In genomic region chr9:2727966-2728613, GRCh38 we compare ENCODE assay signal across 10 cellular contexts. TPM values are rescaled to one million over a fixed set of nuclear protein-coding genes. Genes with fewer than 3 reads are reported as not detected.
A peak's percentile ranks its signal among the peaks of the same experiment; 100 is the strongest.
DNase-seq lines count a peak whose midpoint lies in the region; ATAC-seq and TF ChIP-seq lines count a peak whose summit lies in the region.
"Had no signal": no experiment of that assay in that cellular context is flagged by ENCODE, and none has a peak within 500 bp of the region (broad histone marks: within the 10 kb centered on the region; RNA-seq: fewer than 3 reads in every experiment).

No MANE protein-coding gene starts in this region.

- intact Hi-C loops in mucosa of descending colon (cut with DNase I, micrococcal nuclease) = no loop called here
- intact Hi-C loops in CD8-positive, alpha-beta T cell (cut with DNase I, micrococcal nuclease) = loop anchor here in 1 of 2 experiments (10.0 kb wide), 1 partner anchor 593 kb away; no protein-coding TSS in a partner anchor

- no peak overlapping the region for H3K4me3 Mint-ChIP-seq in endodermal cell
- no peak overlapping the region for H3K4me3 Mint-ChIP-seq in CD8-positive, alpha-beta T cell
- H3K4me3 Mint-ChIP-seq: activated naive CD8-positive, alpha-beta T cell; stimulated activated naive CD8-positive, alpha-beta T cell treated with anti-CD3 and anti-CD28 coated beads, Interleukin-15, Interleukin-2, amounts not matched to agents 100 ng/mL and 50 ng/mL, for 24 hours had no signal

- no peaks in the 10 kb centered on the region for H3K9me3 ChIP-seq in endodermal cell (ENCODE audit: control insufficient read depth, low read length)
- H3K9me3 ChIP-seq in mucosa of descending colon = no peaks in the 10 kb centered on the region
- H3K9me3 ChIP-seq in CD8-positive, alpha-beta T cell (ENCODE audit: low read length) = no peaks in the 10 kb centered on the region

- H3K4me1 ChIP-seq in endodermal cell (ENCODE audit: control insufficient read depth, insufficient read depth, low read length) (peaks cover 12% of the 10 kb centered on the region), mucosa of descending colon (ENCODE audit: low read depth) (peaks cover 3% of the 10 kb centered on the region)
- no peaks in the 10 kb centered on the region for H3K4me1 ChIP-seq in CD8-positive, alpha-beta T cell (ENCODE audit: insufficient read depth, low read length)

- H3K4me3 ChIP-seq in endodermal cell (ENCODE audit: low read length) (no peak overlapping the region), mucosa of descending colon (no peak overlapping the region)
- H3K4me3 ChIP-seq in CD8-positive, alpha-beta T cell (ENCODE audit: low read depth, low read length) = no peak overlapping the region

- no peaks in the 10 kb centered on the region for H3K9me3 Mint-ChIP-seq in endodermal cell
- H3K9me3 Mint-ChIP-seq in CD8-positive, alpha-beta T cell = no peaks in the 10 kb centered on the region
- H3K9me3 Mint-ChIP-seq: stimulated activated naive CD8-positive, alpha-beta T cell treated with anti-CD3 and anti-CD28 coated beads, Interleukin-15, Interleukin-2, amounts not matched to agents 100 ng/mL and 50 ng/mL, for 24 hours had no signal

- POLR2A ChIA-PET in CD8-positive, alpha-beta T cell (lab: Charles Lee) = no interaction called here

- CTCF ChIA-PET in CD8-positive, alpha-beta T cell (lab: Charles Lee) = interaction anchor here (1.2 kb wide), 1 partner anchor 810 kb away, joined by 3 read pairs; no protein-coding TSS in a partner anchor

- peak; percentile 57 for TF ChIP-seq RAD21 in Ishikawa (IDR thresholded peaks at IDR 0.05; ENCODE audit: low read depth)

- H3K36me3 Mint-ChIP-seq in endodermal cell (ENCODE audit: low read depth) = peaks cover 5% of the 10 kb centered on the region
- H3K36me3 Mint-ChIP-seq in CD8-positive, alpha-beta T cell = no peaks in the 10 kb centered on the region

- peaks cover 44% of the 10 kb centered on the region for H3K4me1 Mint-ChIP-seq in endodermal cell
- no peaks in the 10 kb centered on the region for H3K4me1 Mint-ChIP-seq in CD8-positive, alpha-beta T cell (ENCODE audit: low read depth)

- H3K27ac ChIP-seq in endodermal cell (ENCODE audit: low read depth, low read length) = no peak overlapping the region
- H3K27ac ChIP-seq in CD8-positive, alpha-beta T cell (ENCODE audit: low read depth, low read length) = no peak overlapping the region

- TF ChIP-seq CTCF in GM10266 (IDR thresholded peaks at IDR 0.05; ENCODE audit: control insufficient read depth, insufficient read depth, low read depth, missing control alignments) (peak; percentile 76), endodermal cell (conservative IDR thresholded peaks at IDR 0.05) (peak; percentile 78), mucosa of descending colon (IDR thresholded peaks at IDR 0.05) (peak; percentile 23)
- TF ChIP-seq CTCF in CD8-positive, alpha-beta T cell (IDR thresholded peaks at IDR 0.05) = no peak

- H3K27ac Mint-ChIP-seq in endodermal cell = peak overlapping the region; percentile 46
- H3K27ac Mint-ChIP-seq in CD8-positive, alpha-beta T cell = no peak overlapping the region
- H3K27ac Mint-ChIP-seq: activated naive CD8-positive, alpha-beta T cell; stimulated activated naive CD8-positive, alpha-beta T cell treated with anti-CD3 and anti-CD28 coated beads, Interleukin-15, Interleukin-2, amounts not matched to agents 100 ng/mL and 50 ng/mL, for 24 hours had no signal

- DNase-seq in GM10266 (ENCODE audit: extremely low spot score) (peak; percentile 27), OCI-M1 (lab: John Stamatoyannopoulos, UW) (peak; percentile 87), endodermal cell (peak; percentile 67), mucosa of descending colon (peak in 1 of 3 donors; percentile 65)
- no peak for DNase-seq in CD8-positive, alpha-beta T cell
- no peak for DNase-seq in effector CD8-positive, alpha-beta T cell (lab: John Stamatoyannopoulos, UW)

- no peaks in the 10 kb centered on the region for H3K27me3 Mint-ChIP-seq in endodermal cell (ENCODE audit: insufficient read depth)
- no peaks in the 10 kb centered on the region for H3K27me3 Mint-ChIP-seq in CD8-positive, alpha-beta T cell (ENCODE audit: low read depth)
- H3K27me3 Mint-ChIP-seq: activated naive CD8-positive, alpha-beta T cell; stimulated activated naive CD8-positive, alpha-beta T cell treated with anti-CD3 and anti-CD28 coated beads, Interleukin-15, Interleukin-2, amounts not matched to agents 100 ng/mL and 50 ng/mL, for 24 hours had no signal

- H3K27me3 ChIP-seq in endodermal cell (ENCODE audit: control insufficient read depth, insufficient read depth, low read length, poor library complexity, severe bottlenecking) = no peaks in the 10 kb centered on the region
- no peaks in the 10 kb centered on the region for H3K27me3 ChIP-seq in CD8-positive, alpha-beta T cell (ENCODE audit: insufficient read depth, low read length)

- 58 to 59% methylated on average over 5 of the region's 5 CpGs for WGBS in endodermal cell (ENCODE audit: insufficient coverage in 1 of 2, insufficient read length in 1 of 2), 2 experiments

- ATAC-seq in GM21786 (IDR thresholded peaks at IDR 0.05; ENCODE audit: unreplicated experiment) = peak; percentile 90
- peak; percentile 72 for ATAC-seq in mucosa of descending colon
- ATAC-seq in CD8-positive, alpha-beta T cell = no peak

- no peaks in the 10 kb centered on the region for H3K36me3 ChIP-seq in endodermal cell (ENCODE audit: control insufficient read depth, insufficient read depth, low read length)
- no peaks in the 10 kb centered on the region for H3K36me3 ChIP-seq in mucosa of descending colon (ENCODE audit: low read depth)
- no peaks in the 10 kb centered on the region for H3K36me3 ChIP-seq in CD8-positive, alpha-beta T cell (ENCODE audit: insufficient read depth, low read length)

- no peak for TF ChIP-seq EP300 in Ishikawa (IDR thresholded peaks at IDR 0.05; ENCODE audit: borderline replicate concordance)

- no peak overlapping the region for H3K9ac ChIP-seq in endodermal cell (ENCODE audit: extremely low read depth, low read length, poor library complexity, severe bottlenecking)

TF ChIP-seq in Ishikawa, 13 proteins besides CTCF, POLR2A, EP300 and RAD21:
- TF ChIP-seq YY1 (IDR thresholded peaks at IDR 0.05; ENCODE audit: low read depth) (no peak), TAF1 (IDR thresholded peaks at IDR 0.05; ENCODE audit: low read depth) (no peak)

RNA-seq across cellular contexts. Expression of gene KCNV2, which starts 10.8 kb away (rescaled TPM):
- 1 to 10 TPM; 1.2 to 2.0 TPM for total RNA-seq in endodermal cell
- polyA plus RNA-seq in endodermal cell (2013, experiment 1 of 2) = 0.18 TPM
- 0.29 TPM for polyA plus RNA-seq in endodermal cell (2013, experiment 2 of 2)
- total RNA-seq in mucosa of descending colon = not detected
- not detected for total RNA-seq in CD8-positive, alpha-beta T cell

Comparison
In these comparisons a context has a peak if more than half of its experiments do, and no peak if none do; other contexts are left out.
1. DNase-seq: peak in GM10266 (single experiment), OCI-M1 (single experiment) and endodermal cell (single experiment); none in CD8-positive, alpha-beta T cell (0 of 7) and effector CD8-positive, alpha-beta T cell (single experiment).